14 cellular contexts compared by ENCODE assay signal in the genomic region with DNA sequence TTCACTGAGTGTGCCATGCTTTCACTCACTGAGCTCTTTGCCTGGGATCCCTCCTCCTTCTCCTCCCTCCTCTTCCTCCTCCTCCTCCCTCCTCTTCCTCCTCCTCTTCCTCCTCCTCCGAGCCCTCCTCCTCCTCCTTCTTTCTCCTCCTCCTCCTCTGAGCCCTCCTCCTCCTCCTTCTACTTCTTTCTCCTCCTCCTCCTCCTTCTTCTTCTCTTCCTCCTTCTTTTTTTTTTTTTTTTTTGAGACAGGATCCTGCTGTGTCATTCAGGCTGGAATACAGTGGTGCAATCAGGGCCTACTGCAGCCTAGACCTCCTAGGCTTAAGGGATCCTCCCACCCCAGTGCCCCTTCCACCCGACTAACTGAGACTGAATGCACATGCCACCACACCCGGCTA.
"Had no signal": no experiment of that assay in that cellular context is flagged by ENCODE, and none has a peak within 500 bp of the region (broad histone marks: within the 10 kb centered on the region; RNA-seq: fewer than 3 reads in every experiment).

No MANE protein-coding gene starts in this region.

- H3K9ac ChIP-seq: parathyroid adenoma had no signal

- ATAC-seq: gastrocnemius medialis, heart right ventricle had no signal

- H3K36me3 ChIP-seq: cardiac muscle cell, gastrocnemius medialis, heart right ventricle, stomach had no signal

- DNase-seq: activated CD4-positive, alpha-beta memory T cell treated with anti-CD3 and anti-CD28 coated beads, Interleukin-2, amount 10 ng/mL, durations not matched to agents 7 days and 5 days; activated naive CD8-positive, alpha-beta T cell treated with anti-CD3 and anti-CD28 coated beads, Interleukin-2, amount 10 ng/mL, durations not matched to agents 7 days and 5 days; activated T-cell treated with anti-CD3 and anti-CD28 coated beads, Interleukin-2, amount 50 U/mL, for 48 hours; effector CD4-positive, alpha-beta T cell; gastrocnemius medialis; heart right ventricle; islet precursor cell; nephron progenitor cell; stimulated activated CD4-positive, alpha-beta T cell treated with anti-CD3 and anti-CD28 coated beads, Interleukin-4, amount 100 ng/mL, for 4 hours; stomach had no signal

- H3K9me3 ChIP-seq: gastrocnemius medialis, heart right ventricle, stomach had no signal

- FAIRE-seq: colon, endothelial cell of umbilical vein had no signal

- H3K27ac ChIP-seq: cardiac muscle cell, gastrocnemius medialis, heart right ventricle, parathyroid adenoma, stomach had no signal

- H3K79me2 ChIP-seq: parathyroid adenoma had no signal

- H3K27me3 ChIP-seq: cardiac muscle cell, gastrocnemius medialis, heart right ventricle, stomach had no signal

- H3K4me3 ChIP-seq: cardiac muscle cell, gastrocnemius medialis, heart right ventricle, stomach had no signal

- H2AFZ ChIP-seq: parathyroid adenoma had no signal

- H3K4me1 ChIP-seq: gastrocnemius medialis, parathyroid adenoma, stomach had no signal
